Comparison of ENCODE assay signal across 9 cellular contexts in genomic region chr3:62665627-62666433, GRCh38.
DNase-seq lines count a peak whose midpoint lies in the region; TF ChIP-seq lines count a peak whose summit lies in the region.
"Had no signal": no experiment of that assay in that cellular context is flagged by ENCODE, and none has a peak within 500 bp of the region (broad histone marks: within the 10 kb centered on the region; RNA-seq: fewer than 3 reads in every experiment).

No MANE protein-coding gene starts in this region.

- H3K27ac Mint-ChIP-seq in T-helper 2 cell treated with Interferon-gamma antibody and Interleukin-4, amounts not matched to agents 5 μg/mL and 100 μg/mL, for 36 hours, result no peak overlapping the region

- H3K36me3 ChIP-seq in HEK293 (ENCODE audit: control insufficient read depth in 2 of 2, insufficient read depth in 1 of 2, low read length in 2 of 2) (no peaks in the 10 kb centered on the region), MG63 (no peaks in the 10 kb centered on the region), fibroblast of lung (ENCODE audit: control insufficient read depth, insufficient read depth, low read length) (no peaks in the 10 kb centered on the region), neural cell (ENCODE audit: insufficient read depth, low read length) (no peaks in the 10 kb centered on the region)

- H3K4me3 ChIP-seq in HEK293 (ENCODE audit: low read depth, low read length) (no peak overlapping the region), MG63 (no peak overlapping the region), fibroblast of lung (replicated peaks in 1 of 4; ENCODE audit: control extremely low read depth in 1 of 4, insufficient read depth in 1 of 4, low read depth in 3 of 4, low read length in 4 of 4) (peak overlapping the region in 1 of 4 experiments; percentile 12), neural cell (ENCODE audit: low read length) (peak overlapping the region; percentile 36)
- H3K4me3 ChIP-seq: SK-N-MC had no signal

- peak; percentile 24 for DNase-seq in AG09319 (ENCODE audit: extremely low read depth, low read depth)
- peak; percentile 30 for DNase-seq in MG63
- DNase-seq in T-helper 2 cell treated with Interferon-gamma antibody and Interleukin-4, amounts not matched to agents 5 μg/mL and 100 μg/mL, for 36 hours (ENCODE audit: low spot score), result peak; percentile 4
- DNase-seq in fibroblast of lung (ENCODE audit: low read depth in 2 of 2), result peak; percentile 47 to 68
- no peak for DNase-seq in activated CD4-positive, CD25-positive, alpha-beta regulatory T cell (lab: John Stamatoyannopoulos, UW)

- H3K27me3 Mint-ChIP-seq in T-helper 2 cell treated with Interferon-gamma antibody and Interleukin-4, amounts not matched to agents 5 μg/mL and 100 μg/mL, for 36 hours (ENCODE audit: low read depth), result peaks cover 3% of the 10 kb centered on the region

- H2AFZ ChIP-seq in fibroblast of lung (ENCODE audit: low read length) (no peak overlapping the region), neural cell (ENCODE audit: low read depth, low read length) (no peak overlapping the region)

- H3K9ac ChIP-seq in fibroblast of lung (ENCODE audit: insufficient read depth, low read length) (no peak overlapping the region), neural cell (ENCODE audit: low read length) (no peak overlapping the region)

- no peak overlapping the region for H3K4me3 Mint-ChIP-seq in T-helper 2 cell treated with Interferon-gamma antibody and Interleukin-4, amounts not matched to agents 5 μg/mL and 100 μg/mL, for 36 hours

- no peaks in the 10 kb centered on the region for H3K4me1 Mint-ChIP-seq in T-helper 2 cell treated with Interferon-gamma antibody and Interleukin-4, amounts not matched to agents 5 μg/mL and 100 μg/mL, for 36 hours (ENCODE audit: low read depth)

- H3K36me3 Mint-ChIP-seq in T-helper 2 cell treated with Interferon-gamma antibody and Interleukin-4, amounts not matched to agents 5 μg/mL and 100 μg/mL, for 36 hours (ENCODE audit: low read depth), result no peaks in the 10 kb centered on the region

- POLR2A ChIA-PET in HEK293 (lab: Yijun Ruan, JAX), result no interaction called here

- no peaks in the 10 kb centered on the region for H3K4me1 ChIP-seq in HEK293 (ENCODE audit: control insufficient read depth, insufficient read depth, low read length)
- no peaks in the 10 kb centered on the region for H3K4me1 ChIP-seq in fibroblast of lung (ENCODE audit: control insufficient read depth, extremely low read depth, insufficient read depth, low read length)

- H3K4me2 ChIP-seq in fibroblast of lung (ENCODE audit: extremely low read depth, insufficient read depth, low read length) (peak overlapping the region; percentile 46), neural cell (ENCODE audit: low read length) (no peak overlapping the region)

- H3K9me3 ChIP-seq in HEK293 (ENCODE audit: control insufficient read depth, insufficient read depth, low read depth, low read length) (no peaks in the 10 kb centered on the region), MG63 (no peaks in the 10 kb centered on the region), fibroblast of lung (ENCODE audit: control insufficient read depth, insufficient read depth, low read depth, low read length) (no peaks in the 10 kb centered on the region), neural cell (ENCODE audit: low read length) (no peaks in the 10 kb centered on the region)

- H3F3A ChIP-seq in neural cell (ENCODE audit: insufficient read depth, low read length, poor library complexity, severe bottlenecking), result no peaks in the 10 kb centered on the region

- TF ChIP-seq CTCF in AG09319 (IDR thresholded peaks at IDR 0.05; ENCODE audit: low read depth, low read length), result peak; percentile 73
- TF ChIP-seq CTCF in GM12874 (IDR thresholded peaks at IDR 0.05; ENCODE audit: insufficient read depth, low read depth, low read length), result peak; percentile 72
- TF ChIP-seq CTCF in HEK293 (tag by site-specific recombination; IDR thresholded peaks at IDR 0.05), result peak; percentile 87
- TF ChIP-seq CTCF in fibroblast of lung (conservative IDR thresholded peaks at IDR 0.05 in 1 of 2, IDR thresholded peaks at IDR 0.05 in 1 of 2; ENCODE audit: low read depth in 1 of 2, low read length in 2 of 2), result peak; percentile 66 to 82
- TF ChIP-seq CTCF in neural cell (IDR thresholded peaks at IDR 0.05; ENCODE audit: poor library complexity, severe bottlenecking), result peak; percentile 97

- H4K20me1 ChIP-seq in fibroblast of lung (ENCODE audit: control insufficient read depth, extremely low read depth, insufficient read depth, low read length) (no peaks in the 10 kb centered on the region), neural cell (ENCODE audit: insufficient read depth) (no peaks in the 10 kb centered on the region)

- H3K9me2 ChIP-seq in neural cell (ENCODE audit: insufficient read depth, low read length), result no peaks in the 10 kb centered on the region

- H3K27ac ChIP-seq in HEK293 (ENCODE audit: extremely low read depth, low read depth, low read length) (no peak overlapping the region), fibroblast of lung (ENCODE audit: insufficient read depth, low read length) (no peak overlapping the region), neural cell (ENCODE audit: low read length) (no peak overlapping the region)
- H3K27ac ChIP-seq: SK-N-MC had no signal

- no peaks in the 10 kb centered on the region for H3K27me3 ChIP-seq in MG63
- H3K27me3 ChIP-seq in fibroblast of lung (ENCODE audit: control insufficient read depth, insufficient read depth, low read length), result no peaks in the 10 kb centered on the region
- H3K27me3 ChIP-seq in neural cell (ENCODE audit: insufficient read depth, low read depth, low read length), result no peaks in the 10 kb centered on the region

- TF ChIP-seq EP300 in neural cell (conservative IDR thresholded peaks at IDR 0.05; ENCODE audit: poor library complexity, severe bottlenecking), result no peak

- no peaks in the 10 kb centered on the region for H3K9me3 Mint-ChIP-seq in T-helper 2 cell treated with Interferon-gamma antibody and Interleukin-4, amounts not matched to agents 5 μg/mL and 100 μg/mL, for 36 hours

- CTCF ChIA-PET in HEK293 (lab: Yijun Ruan, JAX), result interaction anchor here (0.6 to 5.5 kb wide), 21 partner anchors 11 to 667 kb away, joined by 3 to 45 read pairs (median 4); no protein-coding TSS in a partner anchor

- H3K79me2 ChIP-seq in fibroblast of lung (ENCODE audit: control insufficient read depth, insufficient read depth, low read length), result no peaks in the 10 kb centered on the region
- no peaks in the 10 kb centered on the region for H3K79me2 ChIP-seq in neural cell (replicated peaks; ENCODE audit: insufficient read depth, low read length)

- TF ChIP-seq RAD21 in neural cell (conservative IDR thresholded peaks at IDR 0.05), result peak; percentile 98

TF ChIP-seq in HEK293, 187 proteins besides CTCF, POLR2A, EP300 and RAD21 (continues in another document):
- TF ChIP-seq BCL11A (tag by site-specific recombination; IDR thresholded peaks at IDR 0.05; ENCODE audit: low read depth), result no peak
- no peak for TF ChIP-seq ZNF155 (tag by site-specific recombination; IDR thresholded peaks at IDR 0.05)
- no peak for TF ChIP-seq SALL2 (tag by site-specific recombination; IDR thresholded peaks at IDR 0.05; ENCODE audit: borderline replicate concordance)
- no peak for TF ChIP-seq ZNF571 (tag by site-specific recombination; IDR thresholded peaks at IDR 0.05)
- TF ChIP-seq, protein P1, sequence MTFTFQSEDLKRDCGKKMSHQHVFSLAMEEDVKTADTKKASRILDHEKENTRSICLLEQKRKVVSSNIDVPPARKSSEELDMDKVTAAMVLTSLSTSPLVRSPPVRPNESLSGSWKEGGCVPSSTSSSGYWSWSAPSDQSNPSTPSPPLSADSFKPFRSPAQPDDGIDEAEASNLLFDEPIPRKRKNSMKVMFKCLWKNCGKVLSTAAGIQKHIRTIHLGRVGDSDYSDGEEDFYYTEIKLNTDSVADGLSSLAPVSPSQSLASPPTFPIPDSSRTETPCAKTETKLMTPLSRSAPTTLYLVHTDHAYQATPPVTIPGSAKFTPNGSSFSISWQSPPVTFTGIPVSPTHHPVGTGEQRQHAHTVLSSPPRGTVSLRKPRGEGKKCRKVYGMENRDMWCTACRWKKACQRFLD (tag by site-specific recombination; IDR thresholded peaks at IDR 0.05), result no peak
- no peak for TF ChIP-seq ZNF37A (tag by site-specific recombination; IDR thresholded peaks at IDR 0.05)
- no peak for TF ChIP-seq ZIC2 (tag by site-specific recombination; IDR thresholded peaks at IDR 0.05)
- no peak for TF ChIP-seq SP7 (tag by site-specific recombination; IDR thresholded peaks at IDR 0.05)
- TF ChIP-seq ZBTB7A (tag by site-specific recombination; IDR thresholded peaks at IDR 0.05; ENCODE audit: low read depth), result no peak
- TF ChIP-seq ZNF677 (tag by site-specific recombination; IDR thresholded peaks at IDR 0.05), result no peak

TF ChIP-seq in neural cell, 6 proteins besides CTCF, POLR2A, EP300 and RAD21:
- TF ChIP-seq SMC3 (conservative IDR thresholded peaks at IDR 0.05; ENCODE audit: poor library complexity), result peak; percentile 99
- TF ChIP-seq POLR2AphosphoS5 (IDR thresholded peaks at IDR 0.05), result no peak

Comparison
In these comparisons a context has a peak if more than half of its experiments do, and no peak if none do; other contexts are left out.
1. DNase-seq: peak in AG09319 (single experiment), MG63 (single experiment), T-helper 2 cell treated with Interferon-gamma antibody and Interleukin-4, amounts not matched to agents 5 μg/mL and 100 μg/mL, for 36 hours (single experiment) and fibroblast of lung (2 of 2); none in activated CD4-positive, CD25-positive, alpha-beta regulatory T cell (0 of 4).
2. Peak in every context shown above with its lines, with median percentiles within 50 percentile points of each other: CTCF ChIP-seq.